Comparison of ENCODE assay signal across 10 cellular contexts in the genomic region with DNA sequence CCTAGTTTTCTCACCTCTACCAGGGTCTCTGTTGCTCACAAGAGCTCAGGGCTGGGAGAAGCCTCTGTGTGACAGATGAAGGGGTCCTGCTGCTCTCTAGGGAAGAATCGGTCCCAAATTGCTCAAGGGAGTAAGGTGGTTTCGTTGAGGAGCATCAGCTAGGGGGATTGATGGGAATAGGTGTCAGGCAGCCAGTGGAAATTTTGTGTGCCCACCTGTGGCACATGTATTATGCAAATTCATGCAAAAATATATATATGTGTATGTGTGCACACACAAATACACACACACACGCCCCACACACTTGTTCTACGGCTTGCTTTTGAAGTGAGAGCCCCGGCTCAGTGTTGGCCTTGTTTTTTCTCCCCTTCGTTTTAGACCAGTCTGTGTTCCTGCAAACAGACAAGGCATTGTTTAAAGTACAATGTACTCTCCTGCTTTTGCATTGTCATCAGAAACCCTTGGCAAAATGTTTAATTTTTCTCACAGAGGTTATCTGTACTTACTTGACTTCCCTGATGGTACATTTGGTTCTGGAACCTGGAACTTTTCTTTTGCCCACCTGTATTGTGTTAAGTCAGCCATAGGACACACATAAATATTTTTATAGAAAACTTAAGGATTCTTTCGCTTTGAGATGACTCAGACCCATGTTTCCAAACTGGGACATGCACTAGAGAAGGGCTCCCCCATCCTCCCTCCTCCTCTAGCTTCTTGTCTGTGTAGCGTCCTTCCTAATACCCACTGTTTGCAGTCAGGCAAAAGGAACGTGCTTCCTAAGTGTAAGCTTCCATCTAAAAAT. TPM values are rescaled to one million over a fixed set of nuclear protein-coding genes. Genes with fewer than 3 reads are reported as not detected.
DNase-seq lines count a peak whose midpoint lies in the region; ATAC-seq and TF ChIP-seq lines count a peak whose summit lies in the region.
"Had no signal": no experiment of that assay in that cellular context is flagged by ENCODE, and none has a peak within 500 bp of the region (broad histone marks: within the 10 kb centered on the region; RNA-seq: fewer than 3 reads in every experiment).

No MANE protein-coding gene starts in this region.

- peaks cover 53 to 96% (median 79%) of the 10 kb centered on the region in 6 donors for H3K4me1 ChIP-seq in spleen

- peak overlapping the region in 6 of 8 donors; percentile 59 to 88 (median 84) for H3K27ac ChIP-seq in spleen
- no peak overlapping the region for H3K27ac ChIP-seq in WERI-Rb-1

- TF ChIP-seq CTCF in astrocyte of the spinal cord (IDR thresholded peaks at IDR 0.05; ENCODE audit: low read depth, low read length) (no peak), spleen (IDR thresholded peaks at IDR 0.05 in 8 of 11, conservative IDR thresholded peaks at IDR 0.05 in 3 of 11) (no peak), WERI-Rb-1 (IDR thresholded peaks at IDR 0.05; ENCODE audit: low read depth, low read length) (no peak)

- peak; percentile 80 for DNase-seq in HT1080 (ENCODE audit: low read depth)
- DNase-seq in astrocyte of the spinal cord (ENCODE audit: low read depth, low spot score): peak; percentile 80
- DNase-seq in islet precursor cell: peak; percentile 77
- no peak for DNase-seq in spleen
- DNase-seq in SW 1271 (lab: John Stamatoyannopoulos, UW): no peak
- DNase-seq in WERI-Rb-1: no peak
- DNase-seq in activated T-helper 1 cell treated with anti-CD3 and anti-CD28 coated beads, Interleukin-12 subunit alpha, Interleukin-12 subunit beta, Interleukin-2, Interleukin-4 antibody, amounts not matched to agents 30 ng/mL and 10 ng/mL and 1 ng/mL, durations not matched to agents 14 hours and 24 hours and 36 hours (ENCODE audit: low spot score): no peak
- DNase-seq: SHP77 had no signal

- H3K36me3 ChIP-seq in spleen: peaks cover 0 to 6% (median 0%) of the 10 kb centered on the region in 6 donors
- no peaks in the 10 kb centered on the region for H3K36me3 ChIP-seq in WERI-Rb-1

- H3K9me3 ChIP-seq in spleen: no peaks in the 10 kb centered on the region
- no peaks in the 10 kb centered on the region for H3K9me3 ChIP-seq in WERI-Rb-1 (ENCODE audit: severe bottlenecking)

- in situ Hi-C loops in astrocyte of the spinal cord (cut with HindIII; ENCODE audit: low sequenced_read_pairs): no loop called here

- intact Hi-C loops in spleen (cut with DNase I; ENCODE audit: low total_unique reads): no loop called here
- intact Hi-C loops in activated T-helper 1 cell treated with anti-CD3 and anti-CD28 coated beads, Interleukin-12 subunit alpha, Interleukin-12 subunit beta, Interleukin-2, Interleukin-4 antibody, amounts not matched to agents 30 ng/mL and 10 ng/mL and 1 ng/mL, durations not matched to agents 14 hours and 24 hours and 36 hours (cut with micrococcal nuclease): no loop called here

- H3K4me3 Mint-ChIP-seq in activated T-helper 1 cell treated with anti-CD3 and anti-CD28 coated beads, Interleukin-12 subunit alpha, Interleukin-12 subunit beta, Interleukin-2, Interleukin-4 antibody, amounts not matched to agents 30 ng/mL and 10 ng/mL and 1 ng/mL, durations not matched to agents 14 hours and 24 hours and 36 hours: no peak overlapping the region

- H3K4me3 ChIP-seq in astrocyte of the spinal cord (ENCODE audit: low read depth, low read length): no peak overlapping the region
- H3K4me3 ChIP-seq in spleen: no peak overlapping the region
- H3K4me3 ChIP-seq in WERI-Rb-1 (ENCODE audit: low read depth, low read length): no peak overlapping the region
- H3K4me3 ChIP-seq: skin epidermis had no signal

- H3K27me3 ChIP-seq in spleen (replicated peaks in 1 of 7): no peaks in the 10 kb centered on the region
- H3K27me3 ChIP-seq in WERI-Rb-1 (ENCODE audit: insufficient read depth, low read depth, severe bottlenecking): no peaks in the 10 kb centered on the region

- H3K27ac Mint-ChIP-seq in activated T-helper 1 cell treated with anti-CD3 and anti-CD28 coated beads, Interleukin-12 subunit alpha, Interleukin-12 subunit beta, Interleukin-2, Interleukin-4 antibody, amounts not matched to agents 30 ng/mL and 10 ng/mL and 1 ng/mL, durations not matched to agents 14 hours and 24 hours and 36 hours: no peak overlapping the region

- WGBS in spleen, 5 donors: 65 to 83% (median 76%) methylated on average over 9 of the region's 9 CpGs

- no peak for ATAC-seq in GM18873 (IDR thresholded peaks at IDR 0.05; ENCODE audit: low FRiP score, unreplicated experiment)

- no peaks in the 10 kb centered on the region for H3K36me3 Mint-ChIP-seq in activated T-helper 1 cell treated with anti-CD3 and anti-CD28 coated beads, Interleukin-12 subunit alpha, Interleukin-12 subunit beta, Interleukin-2, Interleukin-4 antibody, amounts not matched to agents 30 ng/mL and 10 ng/mL and 1 ng/mL, durations not matched to agents 14 hours and 24 hours and 36 hours (ENCODE audit: low read depth)

- H3K27me3 Mint-ChIP-seq in activated T-helper 1 cell treated with anti-CD3 and anti-CD28 coated beads, Interleukin-12 subunit alpha, Interleukin-12 subunit beta, Interleukin-2, Interleukin-4 antibody, amounts not matched to agents 30 ng/mL and 10 ng/mL and 1 ng/mL, durations not matched to agents 14 hours and 24 hours and 36 hours (ENCODE audit: insufficient read depth): peaks cover 6% of the 10 kb centered on the region

- no peak for TF ChIP-seq POLR2A in spleen (IDR thresholded peaks at IDR 0.05)

- no peaks in the 10 kb centered on the region for H3K9me3 Mint-ChIP-seq in activated T-helper 1 cell treated with anti-CD3 and anti-CD28 coated beads, Interleukin-12 subunit alpha, Interleukin-12 subunit beta, Interleukin-2, Interleukin-4 antibody, amounts not matched to agents 30 ng/mL and 10 ng/mL and 1 ng/mL, durations not matched to agents 14 hours and 24 hours and 36 hours

- peaks cover 14% of the 10 kb centered on the region for H3K4me1 Mint-ChIP-seq in activated T-helper 1 cell treated with anti-CD3 and anti-CD28 coated beads, Interleukin-12 subunit alpha, Interleukin-12 subunit beta, Interleukin-2, Interleukin-4 antibody, amounts not matched to agents 30 ng/mL and 10 ng/mL and 1 ng/mL, durations not matched to agents 14 hours and 24 hours and 36 hours (ENCODE audit: low read depth)

RNA-seq across cellular contexts. Expression of gene FOXO3, which starts 26.7 kb away (rescaled TPM):
- total RNA-seq in HT1080 (2014; rRNA removed; shearing (Covaris generic)): 8.7 and 11.5 TPM in 2 replicates
- 8.3 and 10.8 TPM in 2 replicates for polyA plus RNA-seq in HT1080 (2015; cell fraction: cytosol; rRNA removed)
- polyA plus RNA-seq in HT1080 (2015; cell fraction: nucleus; rRNA removed): 10.1 and 12.5 TPM in 2 replicates
- 10 to 100 TPM; 45.8 to 86.9 (median 75.2) TPM for total RNA-seq in spleen
- polyA plus RNA-seq in spleen: 10 to 100 TPM in 2 of 3 donors, 1 to 10 TPM in 1; 9.4 to 12.6 (median 12.0) TPM
- 8.6 and 8.7 TPM in 2 replicates for total RNA-seq in activated T-helper 1 cell treated with anti-CD3 and anti-CD28 coated beads, Interleukin-12 subunit alpha, Interleukin-12 subunit beta, Interleukin-2, Interleukin-4 antibody, amounts not matched to agents 30 ng/mL and 10 ng/mL and 1 ng/mL, durations not matched to agents 14 hours and 24 hours and 36 hours

Comparison
In these comparisons a context has a peak if more than half of its experiments do, and no peak if none do; other contexts are left out.
1. DNase-seq: peak in HT1080 (single experiment), astrocyte of the spinal cord (single experiment) and islet precursor cell (single experiment); none in spleen (single experiment), SW 1271 (0 of 2), WERI-Rb-1 (single experiment) and activated T-helper 1 cell treated with anti-CD3 and anti-CD28 coated beads, Interleukin-12 subunit alpha, Interleukin-12 subunit beta, Interleukin-2, Interleukin-4 antibody, amounts not matched to agents 30 ng/mL and 10 ng/mL and 1 ng/mL, durations not matched to agents 14 hours and 24 hours and 36 hours (single experiment).